Comparison of ENCODE assay signal across 10 cellular contexts in the genomic region with DNA sequence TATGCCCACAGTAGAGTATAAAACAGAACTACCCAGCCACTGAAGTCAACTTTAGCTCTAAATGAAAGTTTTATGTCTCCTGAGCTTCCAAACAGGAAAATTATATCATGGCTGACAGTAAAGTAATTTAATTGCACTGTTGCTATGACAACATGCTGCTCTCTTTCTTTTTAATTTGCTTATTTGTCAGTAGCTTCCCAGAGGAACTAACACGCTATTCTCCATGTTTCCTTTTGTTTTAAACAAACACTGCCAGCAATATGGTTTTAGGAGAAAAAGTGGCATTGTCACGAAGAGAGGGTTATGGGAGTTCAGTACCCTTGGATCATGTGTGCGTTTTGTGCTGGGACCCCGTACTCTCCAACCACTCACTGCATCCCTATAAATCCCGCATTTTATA. TPM values are rescaled to one million over a fixed set of nuclear protein-coding genes. Genes with fewer than 3 reads are reported as not detected.
DNase-seq lines count a peak whose midpoint lies in the region; ATAC-seq, FAIRE-seq and TF ChIP-seq lines count a peak whose summit lies in the region.
"Had no signal": no experiment of that assay in that cellular context is flagged by ENCODE, and none has a peak within 500 bp of the region (broad histone marks: within the 10 kb centered on the region; RNA-seq: fewer than 3 reads in every experiment).

No MANE protein-coding gene starts in this region.

- H3K9me3 ChIP-seq in cardiac muscle cell (ENCODE audit: low read depth) (no peaks in the 10 kb centered on the region), K562 (replicated peaks; ENCODE audit: control insufficient read depth, insufficient read depth, low read depth, low read length) (no peaks in the 10 kb centered on the region), lung (ENCODE audit: control insufficient read depth in 2 of 2, insufficient read depth in 1 of 2, low read length in 1 of 2) (no peaks in the 10 kb centered on the region), upper lobe of left lung (no peaks in the 10 kb centered on the region)

- H4K20me1 ChIP-seq in K562 (replicated peaks; ENCODE audit: control insufficient read depth, insufficient read depth, low read length) = no peaks in the 10 kb centered on the region

- H3K27ac ChIP-seq in cardiac muscle cell (no peak overlapping the region), K562 (ENCODE audit: extremely low read depth, low read depth, low read length) (no peak overlapping the region), lung (ENCODE audit: low read depth in 1 of 2, low read length in 1 of 2) (peak overlapping the region; percentile 9 to 51), upper lobe of left lung (peak overlapping the region in 3 of 4 donors; percentile 95 to 97 (median 97))

- no peak for TF ChIP-seq POLR2A in K562 (conservative IDR thresholded peaks at IDR 0.05)
- TF ChIP-seq POLR2A in upper lobe of left lung (IDR thresholded peaks at IDR 0.05) = no peak

- in situ Hi-C loops in K562 (cut with MboI) = no loop called here

- H3K27me3 ChIP-seq in cardiac muscle cell (no peaks in the 10 kb centered on the region), K562 (ENCODE audit: control insufficient read depth in 2 of 2, insufficient read depth in 2 of 2, low read length in 2 of 2) (peaks cover 0 to 4% of the 10 kb centered on the region in 2 experiments; a peak in 1 of 5 replicates), lung (ENCODE audit: control insufficient read depth, insufficient read depth) (no peaks in the 10 kb centered on the region), upper lobe of left lung (no peaks in the 10 kb centered on the region)

- no peaks in the 10 kb centered on the region for H3K79me2 ChIP-seq in K562 (ENCODE audit: control insufficient read depth, insufficient read depth, low read length)

- no peak for FAIRE-seq in K562 (lab: Jason Lieb, UNC)

- WGBS in K562 (ENCODE audit: insufficient coverage, low coverage, missing lambda C conversion rate) = 33% methylated on average over 3 of the region's 5 CpGs
- 39 to 58% methylated on average over 5 of the region's 5 CpGs for WGBS in lung, 2 donors
- 30 to 47% methylated on average over 5 of the region's 5 CpGs for WGBS in upper lobe of left lung, 2 donors

- no peaks in the 10 kb centered on the region for H3K9me1 ChIP-seq in K562 (ENCODE audit: control insufficient read depth, insufficient read depth, low read length)

- H2AFZ ChIP-seq in K562 (ENCODE audit: low read depth, low read length) = no peak overlapping the region

- TF ChIP-seq RAD21 in K562 (CRISPR knock-in tag; conservative IDR thresholded peaks at IDR 0.05 in 1 of 2, IDR thresholded peaks at IDR 0.05 in 1 of 2) = no peak

- no peak overlapping the region for H3K9ac ChIP-seq in K562 (ENCODE audit: insufficient read depth in 1 of 2, low read depth in 2 of 2, low read length in 2 of 2)

- POLR2A ChIA-PET in K562 (lab: Yijun Ruan, JAX) = interaction anchor here (0.7 kb wide), 1 partner anchor 124 kb away, joined by 3 read pairs; no protein-coding TSS in a partner anchor

- no peak for TF ChIP-seq CTCF in cardiac muscle cell (IDR thresholded peaks at IDR 0.05; ENCODE audit: low read depth, low read length)
- no peak for TF ChIP-seq CTCF in K562 (IDR thresholded peaks at IDR 0.05 in 2 of 3, conservative IDR thresholded peaks at IDR 0.05 in 1 of 3; ENCODE audit: insufficient read depth in 2 of 3, low read depth in 1 of 3, low read length in 3 of 3)
- TF ChIP-seq CTCF in lung (IDR thresholded peaks at IDR 0.05; ENCODE audit: control extremely low read depth, extremely low read depth) = no peak
- no peak for TF ChIP-seq CTCF in upper lobe of left lung (IDR thresholded peaks at IDR 0.05)

- intact Hi-C loops in left cardiac atrium (cut with DNase I) = loop anchor here in 1 of 2 donors (5.0 to 10.0 kb wide), 4 partner anchors 110 to 370 kb away; no protein-coding TSS in a partner anchor
- intact Hi-C loops in K562 (cut with micrococcal nuclease) = no loop called here
- intact Hi-C loops in posterior vena cava (cut with DNase I) = loop anchor here in 1 of 2 donors (5.0 to 10.0 kb wide), 2 partner anchors 110 to 497 kb away; no protein-coding TSS in a partner anchor

- ATAC-seq in left cardiac atrium (no peak), K562 (no peak), lung (ENCODE audit: insufficient read depth, low FRiP score) (no peak), upper lobe of left lung (ENCODE audit: low FRiP score in 2 of 2) (no peak), GM18870 (IDR thresholded peaks at IDR 0.05; ENCODE audit: unreplicated experiment) (no peak)

- DNase-seq in cardiac muscle cell (ENCODE audit: low read depth in 1 of 2, low spot score in 1 of 2) = no peak
- DNase-seq in left cardiac atrium = no peak
- no peak for DNase-seq in K562 (ENCODE audit: extremely low read depth in 1 of 4, low spot score in 3 of 4)
- no peak for DNase-seq in lung (ENCODE audit: low spot score)
- no peak for DNase-seq in upper lobe of left lung
- no peak for DNase-seq in activated effector memory CD4-positive, alpha-beta T cell treated with Interleukin-2 at 50 U/mL for 16 hours
- DNase-seq in posterior vena cava (ENCODE audit: low spot score) = no peak
- DNase-seq: activated CD4-positive, alpha-beta T cell treated with anti-CD3 and anti-CD28 coated beads, Interleukin-2, amount 50 U/mL, for 4 hours; GF-D8 had no signal

- BruUV-seq in K562 (replicated peaks; lab: Mats Ljungman, UMichigan) = no TSS peak

- H3K4me2 ChIP-seq in K562 (ENCODE audit: insufficient read depth, low read length) = no peak overlapping the region

- CTCF ChIA-PET in K562 (lab: Yijun Ruan, JAX; ENCODE audit: low intra/inter-chr PET ratio) = no interaction called here

- TF ChIP-seq EP300 in K562 (IDR thresholded peaks at IDR 0.05; ENCODE audit: low read length) = no peak
- TF ChIP-seq EP300 in upper lobe of left lung (IDR thresholded peaks at IDR 0.05) = no peak

- H3K36me3 ChIP-seq in cardiac muscle cell (peaks cover 7% of the 10 kb centered on the region), K562 (ENCODE audit: control insufficient read depth, insufficient read depth, low read length) (no peaks in the 10 kb centered on the region), lung (ENCODE audit: control insufficient read depth in 2 of 2, insufficient read depth in 2 of 2, low read length in 2 of 2) (peaks cover 0 to 1% of the 10 kb centered on the region in 2 donors), upper lobe of left lung (peaks cover 0 to 16% (median 5%) of the 10 kb centered on the region in 4 donors)

- H3K4me1 ChIP-seq in cardiac muscle cell (ENCODE audit: low read depth) (peaks cover 11% of the 10 kb centered on the region), K562 (replicated peaks in 1 of 2; ENCODE audit: control insufficient read depth in 2 of 2, insufficient read depth in 2 of 2, low read length in 2 of 2) (peaks cover 0 to 19% of the 10 kb centered on the region in 2 experiments; a peak in 2 of 5 replicates), lung (ENCODE audit: control insufficient read depth in 2 of 2, insufficient read depth in 2 of 2, low read length in 2 of 2) (peaks cover 13 to 15% of the 10 kb centered on the region in 2 donors), upper lobe of left lung (peaks cover 31 to 44% (median 39%) of the 10 kb centered on the region in 4 donors)

- H3K4me3 ChIP-seq in cardiac muscle cell (peak overlapping the region; percentile 99), K562 (no peak overlapping the region), lung (no peak overlapping the region), upper lobe of left lung (peak overlapping the region in 2 of 4 donors; percentile 63 to 94)

TF ChIP-seq in K562, 482 proteins besides CTCF, POLR2A, EP300 and RAD21:
- TF ChIP-seq ZNF146 (CRISPR knock-in tag; IDR thresholded peaks at IDR 0.05; ENCODE audit: unreplicated experiment) (no peak), RFX1 (IDR thresholded peaks at IDR 0.05) (peak; percentile 67)
TF ChIP-seq in K562: peak in this region for 1.

RNA-seq across cellular contexts. Expression of gene FOXN3, which starts 1.9 kb away (rescaled TPM):
- total RNA-seq in cardiac muscle cell (51.7 and 74.8 TPM in 2 replicates), left cardiac atrium (100 to 1,000 TPM; 115 to 119 TPM), K562 (2014; rRNA removed) (0.50 and 2.0 TPM in 2 replicates), K562 (2014; rRNA removed; fragmentation: Illumina TruSeq; extraction: Trizol) (0.35 and 0.36 TPM in 2 replicates), K562 (2015; rRNA removed; fragmentation: Illumina TruSeq; extraction: Trizol) (0.40 and 0.57 TPM in 2 replicates), K562 (2021) (1.3 and 1.7 TPM in 2 replicates), lung (10 to 100 TPM; 54.6 to 69.7 TPM), upper lobe of left lung (100 to 1,000 TPM in 2 of 6 donors, 10 to 100 TPM in 4; 63.4 to 115 (median 77.2) TPM), posterior vena cava (100 to 1,000 TPM; 138 to 142 TPM)
- polyA plus RNA-seq in cardiac muscle cell (43.8 and 64.2 TPM in 2 replicates), K562 (2011; rRNA removed) (0.36 and 0.79 TPM in 2 replicates), K562 (2014; fragmentation: Illumina TruSeq; extraction: Trizol) (0.55 and 0.66 TPM in 2 replicates), K562 (2014; fragmentation: Nextera tagmentation; extraction: Ambion mirVana) (under 1 TPM; 0.07 to 0.39 TPM), K562 (2014; rRNA removed) (0.32 and 0.57 TPM in 2 replicates), lung (10 to 100 TPM; 12.7 to 15.2 TPM)
- 3.1 and 4.8 TPM in 2 replicates for total RNA-seq in K562 (2011; cell fraction: chromatin; rRNA removed; ENCODE audit: low replicate concordance)
- total RNA-seq in K562 (2011; cell fraction: nucleolus; rRNA removed) = 1.8 and 2.0 TPM in 2 replicates
- 2.7 and 3.7 TPM in 2 replicates for total RNA-seq in K562 (2011; cell fraction: nucleoplasm; rRNA removed)
- polyA plus RNA-seq in K562 (2011; cell fraction: cytosol; rRNA removed) = 0.15 and 0.29 TPM in 2 replicates
- 0.24 and 0.34 TPM in 2 replicates for polyA plus RNA-seq in K562 (2011; cell fraction: nucleus; rRNA removed)
- 0.59 and 1.4 TPM in 2 replicates for polyA plus RNA-seq in K562 (2012)
- polyA minus RNA-seq in K562 (2011; rRNA and poly(A)+ RNA removed) = 0.42 and 0.48 TPM in 2 replicates
- polyA minus RNA-seq in K562 (2011; cell fraction: cytosol; rRNA and poly(A)+ RNA removed) = 0.29 and 1.5 TPM in 2 replicates
- 0.78 and 1.2 TPM in 2 replicates for polyA minus RNA-seq in K562 (2011; cell fraction: nucleus; rRNA and poly(A)+ RNA removed)

Comparison
In these comparisons a context has a peak if more than half of its experiments do, and no peak if none do; other contexts are left out.
1. H3K27ac ChIP-seq: peak in lung (2 of 2) and upper lobe of left lung (3 of 4); none in cardiac muscle cell (single experiment) and K562 (single experiment).